In genomic region chr3:32998631-32999451, GRCh38 we compare ENCODE assay signal across 32 cellular contexts. TPM values are rescaled to one million over a fixed set of nuclear protein-coding genes. Genes with fewer than 3 reads are reported as not detected.
A peak's percentile ranks its signal among the peaks of the same experiment; 100 is the strongest.
DNase-seq lines count a peak whose midpoint lies in the region; ATAC-seq and TF ChIP-seq lines count a peak whose summit lies in the region.
"Had no signal": no experiment of that assay in that cellular context is flagged by ENCODE, and none has a peak within 500 bp of the region (broad histone marks: within the 10 kb centered on the region; RNA-seq: fewer than 3 reads in every experiment).

No MANE protein-coding gene starts in this region.

- no peak for DNase-seq in activated CD4-positive, CD25-positive, alpha-beta regulatory T cell treated with anti-CD3 and anti-CD28 coated beads, Interleukin-2, amount 50 U/mL, for 72 hours
- DNase-seq in CD8-positive, alpha-beta memory T cell: no peak
- DNase-seq in activated T-cell treated with anti-CD3 and anti-CD28 coated beads, Interleukin-2, amount 50 U/mL, for 72 hours: peak in 1 of 2 donors; percentile 31
- DNase-seq in endodermal cell (peak; percentile 60), nucleus accumbens (lab: John Stamatoyannopoulos, UW) (no peak), NCI-H2029 (lab: John Stamatoyannopoulos, UW) (no peak)
- DNase-seq: adrenal gland; Caco-2; immature natural killer cell; left lung; midbrain; NCI-H1048; NCI-H2081; NK-92 treated with Interleukin-12 subunit alpha and Interleukin-12 subunit beta, amount 100 ng/mL, for 24 hours; Peyer's patch; small intestine; stimulated activated CD4-positive, alpha-beta T cell treated with anti-CD3 and anti-CD28 coated beads, Interleukin-2, amount 100 ng/mL, for 48 hours; uterus had no signal

- H3K4me1 ChIP-seq in CD8-positive, alpha-beta memory T cell (ENCODE audit: insufficient read depth, low read length): peaks cover 15% of the 10 kb centered on the region
- peaks cover 10% of the 10 kb centered on the region for H3K4me1 ChIP-seq in endodermal cell (ENCODE audit: control insufficient read depth, insufficient read depth, low read length)
- H3K4me1 ChIP-seq: Caco-2, HAP-1, left lung, Peyer's patch, SJSA1, suprapubic skin, uterus had no signal

- TF ChIP-seq CTCF in endodermal cell (conservative IDR thresholded peaks at IDR 0.05): no peak

- no peaks in the 10 kb centered on the region for H3K36me3 ChIP-seq in CD8-positive, alpha-beta memory T cell (ENCODE audit: insufficient read depth, low read length)
- H3K36me3 ChIP-seq in endodermal cell (ENCODE audit: control insufficient read depth, insufficient read depth, low read length): peaks cover 3% of the 10 kb centered on the region
- H3K36me3 ChIP-seq: HAP-1, uterus had no signal

- peaks cover 0 to 3% of the 10 kb centered on the region in 2 donors for H3K27me3 Mint-ChIP-seq in CD8-positive, alpha-beta memory T cell
- H3K27me3 Mint-ChIP-seq in activated T-cell treated with anti-CD3 and anti-CD28 coated beads, Interleukin-2, amount 50 U/mL, for 72 hours (ENCODE audit: low read depth): no peaks in the 10 kb centered on the region
- H3K27me3 Mint-ChIP-seq in endodermal cell (ENCODE audit: insufficient read depth): no peaks in the 10 kb centered on the region
- H3K27me3 Mint-ChIP-seq: dendritic cell treated with granulocyte-macrophage colony-stimulating factor and Interleukin-4, amounts not matched to agents 40 ng/mL and 50 ng/mL, for 4 days had no signal

- H3K27me3 ChIP-seq in CD8-positive, alpha-beta memory T cell (ENCODE audit: insufficient read depth, low read length, poor library complexity, severe bottlenecking): no peaks in the 10 kb centered on the region
- no peaks in the 10 kb centered on the region for H3K27me3 ChIP-seq in endodermal cell (ENCODE audit: control insufficient read depth, insufficient read depth, low read length, poor library complexity, severe bottlenecking)
- H3K27me3 ChIP-seq: adrenal gland, left lung, Peyer's patch, SJSA1, suprapubic skin, uterus had no signal

- H3K27ac ChIP-seq in CD8-positive, alpha-beta memory T cell (ENCODE audit: low read depth, low read length): no peak overlapping the region
- H3K27ac ChIP-seq in endodermal cell (ENCODE audit: low read depth, low read length): no peak overlapping the region
- H3K27ac ChIP-seq: 22Rv1, adrenal gland, left lung, Peyer's patch, SJSA1, suprapubic skin, uterus had no signal

- H3K9ac ChIP-seq in endodermal cell (ENCODE audit: extremely low read depth, low read length, poor library complexity, severe bottlenecking): no peak overlapping the region

- 71 to 72% methylated on average over 9 to 10 of the region's 10 CpGs for WGBS in endodermal cell (ENCODE audit: insufficient coverage in 1 of 2, insufficient read length in 1 of 2), 2 experiments

- peak overlapping the region in 6 of 7 donors; percentile 1 to 57 (median 19) for H3K4me3 Mint-ChIP-seq in CD8-positive, alpha-beta memory T cell
- peak overlapping the region; percentile 40 to 67 for H3K4me3 Mint-ChIP-seq in activated T-cell treated with anti-CD3 and anti-CD28 coated beads, Interleukin-2, amount 50 U/mL, for 72 hours
- peak overlapping the region; percentile 17 for H3K4me3 Mint-ChIP-seq in endodermal cell
- H3K4me3 Mint-ChIP-seq: dendritic cell treated with granulocyte-macrophage colony-stimulating factor and Interleukin-4, amounts not matched to agents 40 ng/mL and 50 ng/mL, for 4 days; immature natural killer cell had no signal

- H3K4me1 Mint-ChIP-seq in CD8-positive, alpha-beta memory T cell: peaks cover 38 to 90% (median 76%) of the 10 kb centered on the region in 3 donors
- peaks cover 85% of the 10 kb centered on the region for H3K4me1 Mint-ChIP-seq in activated T-cell treated with anti-CD3 and anti-CD28 coated beads, Interleukin-2, amount 50 U/mL, for 72 hours (ENCODE audit: low read depth)
- H3K4me1 Mint-ChIP-seq in endodermal cell: peaks cover 20% of the 10 kb centered on the region

- no peak overlapping the region for H3K4me3 ChIP-seq in CD8-positive, alpha-beta memory T cell (ENCODE audit: low read length)
- peak overlapping the region; percentile 32 for H3K4me3 ChIP-seq in endodermal cell (ENCODE audit: low read length)
- H3K4me3 ChIP-seq: adrenal gland, HAP-1, left lung, Peyer's patch, SJSA1, suprapubic skin, uterus had no signal

- ATAC-seq in activated CD4-positive, CD25-positive, alpha-beta regulatory T cell treated with anti-CD3 and anti-CD28 coated beads, Interleukin-2, amount 50 U/mL, for 24 hours: peak; percentile 48 to 49
- ATAC-seq in activated T-cell treated with anti-CD3 and anti-CD28 coated beads, Interleukin-2, amount 50 U/mL, for 72 hours (replicated peaks in 1 of 2): peak; percentile 62 to 64
- ATAC-seq in HG03460 (IDR thresholded peaks at IDR 0.05; ENCODE audit: unreplicated experiment): no peak
- ATAC-seq: left lung had no signal

- H3K27ac Mint-ChIP-seq in CD8-positive, alpha-beta memory T cell: peak overlapping the region; percentile 48 to 95 (median 84)
- peak overlapping the region; percentile 91 for H3K27ac Mint-ChIP-seq in activated T-cell treated with anti-CD3 and anti-CD28 coated beads, Interleukin-2, amount 50 U/mL, for 72 hours
- H3K27ac Mint-ChIP-seq in endodermal cell: peak overlapping the region; percentile 22
- H3K27ac Mint-ChIP-seq: dendritic cell treated with granulocyte-macrophage colony-stimulating factor and Interleukin-4, amounts not matched to agents 40 ng/mL and 50 ng/mL, for 4 days had no signal

- POLR2A ChIA-PET in CD8-positive, alpha-beta memory T cell (lab: Charles Lee): interaction anchor here (1.1 kb wide), 1 partner anchor 9 kb away, joined by 3 read pairs; no protein-coding TSS in a partner anchor

- no peaks in the 10 kb centered on the region for H3K9me3 ChIP-seq in CD8-positive, alpha-beta memory T cell (ENCODE audit: low read length)
- H3K9me3 ChIP-seq in endodermal cell (ENCODE audit: control insufficient read depth, low read length): no peaks in the 10 kb centered on the region
- H3K9me3 ChIP-seq: adrenal gland, Caco-2, HAP-1, left lung, Peyer's patch, SJSA1, suprapubic skin, uterus had no signal

- H3K36me3 Mint-ChIP-seq in CD8-positive, alpha-beta memory T cell: peaks cover 5 to 43% (median 16%) of the 10 kb centered on the region in 3 donors
- peaks cover 12 to 23% of the 10 kb centered on the region in 2 donors for H3K36me3 Mint-ChIP-seq in activated T-cell treated with anti-CD3 and anti-CD28 coated beads, Interleukin-2, amount 50 U/mL, for 72 hours (ENCODE audit: insufficient read depth in 2 of 2)
- peaks cover 13% of the 10 kb centered on the region for H3K36me3 Mint-ChIP-seq in endodermal cell (ENCODE audit: low read depth)

- no peaks in the 10 kb centered on the region for H3K9me3 Mint-ChIP-seq in CD8-positive, alpha-beta memory T cell
- H3K9me3 Mint-ChIP-seq in activated T-cell treated with anti-CD3 and anti-CD28 coated beads, Interleukin-2, amount 50 U/mL, for 72 hours: no peaks in the 10 kb centered on the region
- no peaks in the 10 kb centered on the region for H3K9me3 Mint-ChIP-seq in endodermal cell
- H3K9me3 Mint-ChIP-seq: dendritic cell treated with granulocyte-macrophage colony-stimulating factor and Interleukin-4, amounts not matched to agents 40 ng/mL and 50 ng/mL, for 4 days; immature natural killer cell had no signal

- CTCF ChIA-PET in CD8-positive, alpha-beta memory T cell (lab: Charles Lee): interaction anchor here (1.6 kb wide), 1 partner anchor 9 kb away, joined by 6 read pairs; no protein-coding TSS in a partner anchor

RNA-seq across cellular contexts. Expression of gene CCR4, which starts 47.4 kb away (rescaled TPM):
- 100 to 1,000 TPM; 113 TPM for total RNA-seq in CD8-positive, alpha-beta memory T cell
- 10.0 TPM for polyA plus RNA-seq in CD8-positive, alpha-beta memory T cell
- total RNA-seq in activated T-cell treated with anti-CD3 and anti-CD28 coated beads, Interleukin-2, amount 50 U/mL, for 72 hours: 100 to 1,000 TPM in 1 of 2 donors, 10 to 100 TPM in 1; 56.3 to 112 TPM
- under 1 TPM in 1 of 2 donors, not detected in 1; 0.11 TPM for total RNA-seq in endodermal cell
- not detected for polyA plus RNA-seq in endodermal cell (2013, experiment 1 of 2)
- polyA plus RNA-seq in endodermal cell (2013, experiment 2 of 2): 0.08 TPM
- total RNA-seq: bronchial epithelial cell, Caco-2, Daoy, fibroblast of villous mesenchyme, LHCN-M2, NCI-H460, Peyer's patch, pulmonary artery endothelial cell, SJSA1 had no signal
- polyA plus RNA-seq: neural cell had no signal

Comparison
In these comparisons a context has a peak if more than half of its experiments do, and no peak if none do; other contexts are left out.
1. H3K27ac Mint-ChIP-seq: peak in every context shown above with its lines; median percentile 91 in activated T-cell treated with anti-CD3 and anti-CD28 coated beads, Interleukin-2, amount 50 U/mL, for 72 hours; 84 in CD8-positive, alpha-beta memory T cell; 22 in endodermal cell.
2. RNA of gene CCR4, which starts 47.4 kb away (total RNA-seq): 113 TPM in CD8-positive, alpha-beta memory T cell and 56.3 to 112 TPM in activated T-cell treated with anti-CD3 and anti-CD28 coated beads, Interleukin-2, amount 50 U/mL, for 72 hours; 0.11 TPM in endodermal cell; every median in the first group is over 10 times any median in the second.
3. Peak in every context shown above with its lines, with median percentiles within 50 percentile points of each other: H3K4me3 Mint-ChIP-seq.